In genomic region chr1:160956966-160957365, GRCh38 we compare ENCODE assay signal across 2 cellular contexts.
TF ChIP-seq lines count a peak whose summit lies in the region.

No MANE protein-coding gene starts in this region.

TF ChIP-seq in GM23338, 12 proteins besides CTCF, POLR2A, EP300 and RAD21:
- no peak for TF ChIP-seq REST (IDR thresholded peaks at IDR 0.05; ENCODE audit: unreplicated experiment)
- no peak for TF ChIP-seq ETS1 (IDR thresholded peaks at IDR 0.05)
- no peak for TF ChIP-seq STAT1 (IDR thresholded peaks at IDR 0.05; ENCODE audit: unreplicated experiment)
- no peak for TF ChIP-seq ZNF462 (CRISPR knock-in tag; IDR thresholded peaks at IDR 0.05)
- TF ChIP-seq CREB1 (CRISPR knock-in tag; IDR thresholded peaks at IDR 0.05; ENCODE audit: low read depth), result no peak
TF ChIP-seq in GM23338: peak in this region for 0.

TF ChIP-seq in H1, 55 proteins besides CTCF, POLR2A, EP300 and RAD21 (continued from another document):
- TF ChIP-seq PHF8 (conservative IDR thresholded peaks at IDR 0.05; ENCODE audit: low read depth, low read length) (no peak), NRF1 (IDR thresholded peaks at IDR 0.05; ENCODE audit: low read depth, low read length) (no peak), HDAC2 (IDR thresholded peaks at IDR 0.05; ENCODE audit: borderline replicate concordance in 1 of 2, low read depth in 2 of 2, low read length in 2 of 2) (no peak), MAFK (IDR thresholded peaks at IDR 0.05; ENCODE audit: low read depth, low read length) (no peak), JUN (IDR thresholded peaks at IDR 0.05; ENCODE audit: low read depth, low read length) (no peak), CHD2 (IDR thresholded peaks at IDR 0.05; ENCODE audit: low read length) (no peak), BRCA1 (IDR thresholded peaks at IDR 0.05; ENCODE audit: low read depth, low read length) (no peak), RFX5 (IDR thresholded peaks at IDR 0.05; ENCODE audit: borderline replicate concordance, low read depth, low read length) (no peak), SIN3A (conservative IDR thresholded peaks at IDR 0.05 in 1 of 2, IDR thresholded peaks at IDR 0.05 in 1 of 2; ENCODE audit: low read depth in 1 of 2, low read length in 2 of 2) (no peak), SP4 (IDR thresholded peaks at IDR 0.05; ENCODE audit: low read length) (no peak), SAP30 (IDR thresholded peaks at IDR 0.05; ENCODE audit: insufficient read depth, insufficient replicate concordance, low read length) (no peak), ASH2L (IDR thresholded peaks at IDR 0.05; ENCODE audit: low read length) (no peak), JUND (IDR thresholded peaks at IDR 0.05; ENCODE audit: low read length) (no peak), KDM4A (IDR thresholded peaks at IDR 0.05; ENCODE audit: low read depth, low read length, severe bottlenecking) (no peak), POLR2AphosphoS5 (IDR thresholded peaks at IDR 0.05; ENCODE audit: low read depth, low read length) (no peak), TCF12 (IDR thresholded peaks at IDR 0.05; ENCODE audit: low read depth, low read length) (no peak), YY1 (IDR thresholded peaks at IDR 0.05; ENCODE audit: low read depth, low read length) (no peak), CREB1 (IDR thresholded peaks at IDR 0.05) (no peak)
